Comparison of ENCODE assay signal across 30 cellular contexts in genomic region chr6:82680192-82680591, GRCh38.
"Had no signal": no experiment of that assay in that cellular context is flagged by ENCODE, and none has a peak within 500 bp of the region (broad histone marks: within the 10 kb centered on the region; RNA-seq: fewer than 3 reads in every experiment).

No MANE protein-coding gene starts in this region.

- H3K4me1 Mint-ChIP-seq: naive thymus-derived CD4-positive, alpha-beta T cell; natural killer cell; nephron; neural crest cell; stimulated activated effector memory CD8-positive, alpha-beta T cell treated with anti-CD3 and anti-CD28 coated beads, Interleukin-12 subunit alpha, Interleukin-12 subunit beta, amount 100 ng/mL, for 72 hours; stimulated activated naive CD8-positive, alpha-beta T cell treated with anti-CD3 and anti-CD28 coated beads, Interleukin-15, amount 100 ng/mL, for 72 hours had no signal

- H3K36me3 Mint-ChIP-seq: naive thymus-derived CD4-positive, alpha-beta T cell; natural killer cell; stimulated activated effector memory CD8-positive, alpha-beta T cell treated with anti-CD3 and anti-CD28 coated beads, Interleukin-12 subunit alpha, Interleukin-12 subunit beta, amount 100 ng/mL, for 72 hours; type B pancreatic cell had no signal

- H2AFZ ChIP-seq: parathyroid adenoma had no signal

- H3K36me3 ChIP-seq: ovary, right lobe of liver, sigmoid colon, suprapubic skin, tibial artery, transverse colon, upper lobe of right lung, uterus had no signal

- H3K27ac ChIP-seq: ovary, parathyroid adenoma, psoas muscle, right lobe of liver, sigmoid colon, suprapubic skin, testis, tibial artery, transverse colon, upper lobe of right lung, uterus had no signal

- DNase-seq: naive thymus-derived CD4-positive, alpha-beta T cell; natural killer cell; occipital lobe; ovary; posterior cingulate gyrus; psoas muscle; right cardiac atrium; right lobe of liver; sigmoid colon; small intestine; stimulated activated CD4-positive, alpha-beta T cell treated with anti-CD3 and anti-CD28 coated beads, Interleukin-15, amount 100 ng/mL, for 24 hours; stimulated activated CD4-positive, alpha-beta T cell treated with anti-CD3 and anti-CD28 coated beads, Interleukin-2, amount 100 ng/mL, for 24 hours; stimulated activated CD4-positive, alpha-beta T cell treated with anti-CD3 and anti-CD28 coated beads, Interleukin-2, amount 100 ng/mL, for 48 hours; stimulated activated CD4-positive, alpha-beta T cell treated with anti-CD3 and anti-CD28 coated beads, Interleukin-4, amount 100 ng/mL, for 24 hours; stimulated activated naive CD4-positive, alpha-beta T cell; stimulated activated naive CD8-positive, alpha-beta T cell treated with anti-CD3 and anti-CD28 coated beads, Interleukin-15, amount 100 ng/mL, for 72 hours; stimulated activated naive CD8-positive, alpha-beta T cell treated with anti-CD3 and anti-CD28 coated beads, Interleukin-15, Interleukin-2, amounts not matched to agents 100 U/mL and 50 U/mL, for 24 hours; substantia nigra; testis; tibial artery; transverse colon; upper lobe of right lung; uterus had no signal

- H3K4me3 Mint-ChIP-seq: naive thymus-derived CD4-positive, alpha-beta T cell; natural killer cell; nephron; neural crest cell; stimulated activated effector memory CD8-positive, alpha-beta T cell treated with anti-CD3 and anti-CD28 coated beads, Interleukin-12 subunit alpha, Interleukin-12 subunit beta, amount 100 ng/mL, for 72 hours; stimulated activated naive CD8-positive, alpha-beta T cell treated with anti-CD3 and anti-CD28 coated beads, Interleukin-15, amount 100 ng/mL, for 72 hours; type B pancreatic cell had no signal

- H3K4me3 ChIP-seq: ovary, psoas muscle, right lobe of liver, sigmoid colon, suprapubic skin, testis, tibial artery, transverse colon, upper lobe of right lung, uterus had no signal

- H3K4me1 ChIP-seq: parathyroid adenoma, psoas muscle, right lobe of liver, sigmoid colon, suprapubic skin, testis, tibial artery, transverse colon, upper lobe of right lung, uterus had no signal

- H3K27ac Mint-ChIP-seq: naive thymus-derived CD4-positive, alpha-beta T cell; natural killer cell; nephron; progenitor cell of endocrine pancreas; stimulated activated effector memory CD8-positive, alpha-beta T cell treated with anti-CD3 and anti-CD28 coated beads, Interleukin-12 subunit alpha, Interleukin-12 subunit beta, amount 100 ng/mL, for 72 hours; stimulated activated naive CD8-positive, alpha-beta T cell treated with anti-CD3 and anti-CD28 coated beads, Interleukin-15, amount 100 ng/mL, for 72 hours; type B pancreatic cell had no signal

- H3K9me3 ChIP-seq: ovary, psoas muscle, right lobe of liver, testis, transverse colon, uterus had no signal

- ATAC-seq: naive thymus-derived CD4-positive, alpha-beta T cell; natural killer cell; psoas muscle; right cardiac atrium; right lobe of liver; stimulated activated effector memory CD8-positive, alpha-beta T cell treated with anti-CD3 and anti-CD28 coated beads, Interleukin-12 subunit alpha, Interleukin-12 subunit beta, amount 100 ng/mL, for 72 hours; stimulated activated naive CD8-positive, alpha-beta T cell treated with anti-CD3 and anti-CD28 coated beads, Interleukin-15, amount 100 ng/mL, for 72 hours; stimulated activated naive CD8-positive, alpha-beta T cell treated with anti-CD3 and anti-CD28 coated beads, Interleukin-15, Interleukin-2, amounts not matched to agents 100 U/mL and 50 U/mL, for 24 hours had no signal

- H3K27me3 Mint-ChIP-seq: naive thymus-derived CD4-positive, alpha-beta T cell; progenitor cell of endocrine pancreas; stimulated activated naive CD8-positive, alpha-beta T cell treated with anti-CD3 and anti-CD28 coated beads, Interleukin-15, amount 100 ng/mL, for 72 hours; type B pancreatic cell had no signal

- H3K9ac ChIP-seq: parathyroid adenoma had no signal

- H3K79me2 ChIP-seq: parathyroid adenoma had no signal

- H3K9me3 Mint-ChIP-seq: type B pancreatic cell had no signal

- H3K27me3 ChIP-seq: ovary, right lobe of liver, sigmoid colon, suprapubic skin, testis, tibial artery, transverse colon, upper lobe of right lung, uterus had no signal
